ENCODE assay signal across 8 cellular contexts in genomic region chr15:76339302-76340197, GRCh38. TPM values are rescaled to one million over a fixed set of nuclear protein-coding genes. Genes with fewer than 3 reads are reported as not detected.
DNase-seq lines count a peak whose midpoint lies in the region; ATAC-seq and TF ChIP-seq lines count a peak whose summit lies in the region.

No MANE protein-coding gene starts in this region.

- H3K27ac Mint-ChIP-seq in nephron, result no peak overlapping the region

- peaks cover 32% of the 10 kb centered on the region for H3K79me2 ChIP-seq in Karpas-422 (ENCODE audit: low read length)

- peak overlapping the region; percentile 71 for H3K9ac ChIP-seq in Karpas-422 (ENCODE audit: low read length)

- peak overlapping the region; percentile 71 for H3K4me2 ChIP-seq in Karpas-422 (ENCODE audit: low read depth, low read length, poor library complexity, severe bottlenecking)

- TF ChIP-seq CTCF in choroid plexus epithelial cell (conservative IDR thresholded peaks at IDR 0.05; ENCODE audit: low read depth, low read length) (no peak), nephron (IDR thresholded peaks at IDR 0.05; ENCODE audit: unreplicated experiment in 3 of 3) (no peak)

- H3K27ac ChIP-seq in Karpas-422 (ENCODE audit: low read length), result no peak overlapping the region

- peaks cover 2% of the 10 kb centered on the region for H3K9me3 Mint-ChIP-seq in nephron

- peaks cover 45% of the 10 kb centered on the region for H3K4me1 Mint-ChIP-seq in nephron

- H3K9me2 ChIP-seq in Karpas-422 (replicated peaks; ENCODE audit: insufficient read depth, low read length), result no peaks in the 10 kb centered on the region

- H3K4me3 ChIP-seq in Karpas-422 (ENCODE audit: low read length) (peak overlapping the region; percentile 72), choroid plexus epithelial cell (ENCODE audit: low read depth, low read length) (no peak overlapping the region)

- H2AFZ ChIP-seq in Karpas-422 (ENCODE audit: low read length), result no peak overlapping the region

- peak; percentile 12 for DNase-seq in CD1c-positive myeloid dendritic cell (ENCODE audit: extremely low spot score)
- DNase-seq in Karpas-422, result peak; percentile 49
- DNase-seq in choroid plexus epithelial cell (ENCODE audit: low read depth), result peak; percentile 38
- no peak for DNase-seq in NCI-H2081 (lab: John Stamatoyannopoulos, UW)
- no peak for DNase-seq in NCI-H2107 (lab: John Stamatoyannopoulos, UW)

- H3K36me3 Mint-ChIP-seq in nephron (ENCODE audit: low read depth), result no peaks in the 10 kb centered on the region

- peak overlapping the region; percentile 80 to 84 (median 80) for H3K4me3 Mint-ChIP-seq in nephron

- no peaks in the 10 kb centered on the region for H3K27me3 ChIP-seq in Karpas-422 (ENCODE audit: low read length)

- peaks cover 10% of the 10 kb centered on the region for H4K20me1 ChIP-seq in Karpas-422 (ENCODE audit: insufficient read depth, low read depth, low read length)

- H3K4me1 ChIP-seq in Karpas-422 (ENCODE audit: low read length), result peaks cover 27% of the 10 kb centered on the region

- no peaks in the 10 kb centered on the region for H3K36me3 ChIP-seq in Karpas-422 (ENCODE audit: insufficient read depth, low read length)

- H3K27me3 Mint-ChIP-seq in nephron (ENCODE audit: low read depth), result peaks cover 93% of the 10 kb centered on the region

- no peaks in the 10 kb centered on the region for H3K9me3 ChIP-seq in Karpas-422 (ENCODE audit: low read length)

- ATAC-seq in GM21390 (IDR thresholded peaks at IDR 0.05; ENCODE audit: unreplicated experiment) (no peak), HG03571 (IDR thresholded peaks at IDR 0.05; ENCODE audit: unreplicated experiment) (no peak)

RNA-seq across cellular contexts. Expression of gene ISL2, which starts 3.0 kb away (rescaled TPM):
- 8.3 and 8.7 TPM in 2 replicates for total RNA-seq in Karpas-422 (2014; rRNA removed; shearing (Covaris generic); ENCODE audit: low replicate concordance)

RNA-seq across cellular contexts. Expression of gene ETFA, which starts 28.3 kb away (rescaled TPM):
- total RNA-seq in Karpas-422 (2014; rRNA removed; shearing (Covaris generic); ENCODE audit: low replicate concordance), result 128 and 170 TPM in 2 replicates

Comparison
In these comparisons a context has a peak if more than half of its experiments do, and no peak if none do; other contexts are left out.
1. DNase-seq: peak in CD1c-positive myeloid dendritic cell (single experiment), Karpas-422 (single experiment) and choroid plexus epithelial cell (single experiment); none in NCI-H2081 (0 of 2) and NCI-H2107 (single experiment).